16 cellular contexts compared by ENCODE assay signal in genomic region chr12:16467304-16467703, GRCh38.
DNase-seq lines count a peak whose midpoint lies in the region; ATAC-seq, FAIRE-seq and TF ChIP-seq lines count a peak whose summit lies in the region.
"Had no signal": no experiment of that assay in that cellular context is flagged by ENCODE, and none has a peak within 500 bp of the region (broad histone marks: within the 10 kb centered on the region; RNA-seq: fewer than 3 reads in every experiment).

No MANE protein-coding gene starts in this region.

- TF ChIP-seq CTCF in GM12878 (IDR thresholded peaks at IDR 0.05 in 2 of 3, conservative IDR thresholded peaks at IDR 0.05 in 1 of 3; ENCODE audit: control insufficient read depth in 2 of 3, extremely low read depth in 1 of 3, insufficient read depth in 1 of 3, low read depth in 3 of 3, low read length in 3 of 3) = no peak
- no peak for TF ChIP-seq CTCF in hepatocyte (IDR thresholded peaks at IDR 0.05; ENCODE audit: poor library complexity)

- in situ Hi-C loops in GM12878 (cut with MboI) = no loop called here

- intact Hi-C loops in GM12878 (cut with micrococcal nuclease; ENCODE audit: unreplicated experiment) = no loop called here

- no peak overlapping the region for H3K27ac ChIP-seq in GM12878 (ENCODE audit: control insufficient read depth, insufficient read depth)
- no peak overlapping the region for H3K27ac ChIP-seq in hepatocyte

- no peaks in the 10 kb centered on the region for H3K27me3 ChIP-seq in GM12878 (replicated peaks in 1 of 2; ENCODE audit: control insufficient read depth in 2 of 2, insufficient read depth in 2 of 2, low read length in 1 of 2)
- H3K27me3 ChIP-seq in hepatocyte = no peaks in the 10 kb centered on the region

- no peak overlapping the region for H3K9ac ChIP-seq in GM12878 (ENCODE audit: control insufficient read depth, insufficient read depth, low read length)

- H3K79me2 ChIP-seq in GM12878 (ENCODE audit: control insufficient read depth, insufficient read depth, low read length) (no peaks in the 10 kb centered on the region), hepatocyte (no peaks in the 10 kb centered on the region)

- FAIRE-seq in GM12878 (lab: Jason Lieb, UNC) = no peak
- FAIRE-seq: A204.1, GM18507, H1 had no signal

- H3K9me3 ChIP-seq in GM12878 (replicated peaks; ENCODE audit: control insufficient read depth, insufficient read depth, low read length) = no peaks in the 10 kb centered on the region
- H3K9me3 ChIP-seq in hepatocyte (ENCODE audit: low read depth) = no peaks in the 10 kb centered on the region
- H3K9me3 ChIP-seq: HAP-1 had no signal

- H3K36me3 ChIP-seq in GM12878 (ENCODE audit: control insufficient read depth in 2 of 2, insufficient read depth in 2 of 2, low read length in 1 of 2) (no peaks in the 10 kb centered on the region), hepatocyte (replicated peaks; ENCODE audit: insufficient read depth, low read depth) (no peaks in the 10 kb centered on the region)
- H3K36me3 ChIP-seq: HAP-1 had no signal

- DNase-seq in GM12878 (ENCODE audit: low read depth, low spot score) (no peak), hepatocyte (ENCODE audit: low spot score) (no peak), NAMALWA (ENCODE audit: low spot score) (no peak)
- DNase-seq: C1 segment of cervical spinal cord; CD4-positive, alpha-beta memory T cell; DMS79; GDM1; KG1 had no signal

- no peak for TF ChIP-seq POLR2A in GM12878 (IDR thresholded peaks at IDR 0.05; ENCODE audit: low read depth, low read length)

- no peak for TF ChIP-seq RAD21 in GM12878 (IDR thresholded peaks at IDR 0.05; ENCODE audit: insufficient read depth, low read depth, low read length)

- BruUV-seq in GM12878 (replicated peaks; lab: Mats Ljungman, UMichigan) = no TSS peak

- H2AFZ ChIP-seq in GM12878 (ENCODE audit: control insufficient read depth, low read depth, low read length) (no peak overlapping the region), hepatocyte (no peak overlapping the region)

- no peaks in the 10 kb centered on the region for H3K4me1 ChIP-seq in GM12878 (ENCODE audit: control insufficient read depth, insufficient read depth, low read length)
- H3K4me1 ChIP-seq in hepatocyte (ENCODE audit: insufficient read depth) = no peaks in the 10 kb centered on the region
- H3K4me1 ChIP-seq: HAP-1 had no signal

- H3K4me2 ChIP-seq in GM12878 (ENCODE audit: control insufficient read depth, insufficient read depth) (no peak overlapping the region), hepatocyte (no peak overlapping the region)

- H4K20me1 ChIP-seq in GM12878 (ENCODE audit: control insufficient read depth, insufficient read depth) (no peaks in the 10 kb centered on the region), hepatocyte (ENCODE audit: insufficient read depth, poor library complexity, severe bottlenecking) (no peaks in the 10 kb centered on the region)

- SMC1A ChIA-PET in GM12878 (lab: Charles Lee; ENCODE audit: uncharacterized antibody, unreplicated experiment) = interaction anchor here (0.7 to 2.3 kb wide), 9 partner anchors 24 to 367 kb away, joined by 3 to 6 read pairs (median 4); no protein-coding TSS in a partner anchor

- ATAC-seq in GM18520 (IDR thresholded peaks at IDR 0.05; ENCODE audit: unreplicated experiment) (peak; percentile 46), GM19463 (IDR thresholded peaks at IDR 0.05; ENCODE audit: unreplicated experiment) (peak; percentile 67), HG02884 (IDR thresholded peaks at IDR 0.05; ENCODE audit: unreplicated experiment) (peak; percentile 57), GM12878 (peak; percentile 67)
- ATAC-seq in activated CD4-positive, CD25-positive, alpha-beta regulatory T cell treated with anti-CD3 and anti-CD28 coated beads, Interleukin-2, amount 50 U/mL, for 24 hours = no peak

- CTCF ChIA-PET in GM12878 (lab: Yijun Ruan, JAX) = interaction anchor here (1.3 kb wide), 1 partner anchor 39 kb away, joined by 3 read pairs; no protein-coding TSS in a partner anchor

- POLR2A ChIA-PET in GM12878 (lab: Charles Lee) = interaction anchor here (1.9 kb wide), 1 partner anchor 54 kb away, joined by 4 read pairs; no protein-coding TSS in a partner anchor

- TF ChIP-seq EP300 in GM12878 (IDR thresholded peaks at IDR 0.05; ENCODE audit: borderline replicate concordance in 1 of 2, control insufficient read depth in 1 of 2, low read depth in 2 of 2, low read length in 2 of 2) = no peak

- RAD21 ChIA-PET in GM12878 (lab: Charles Lee; ENCODE audit: unreplicated experiment) = interaction anchor here (1.2 to 3.1 kb wide), 2 partner anchors 17 to 102 kb away, joined by 3 to 11 read pairs; no protein-coding TSS in a partner anchor

- H3K4me3 ChIP-seq in GM12878 (no peak overlapping the region), hepatocyte (no peak overlapping the region)
- H3K4me3 ChIP-seq: HAP-1 had no signal

- no peaks in the 10 kb centered on the region for H3K9me2 ChIP-seq in hepatocyte (replicated peaks; ENCODE audit: insufficient read depth)

TF ChIP-seq in GM12878, 131 proteins besides CTCF, POLR2A, EP300 and RAD21:
- peak; percentile 17; the same call in 1 of the 2 replicates for TF ChIP-seq JUNB (IDR thresholded peaks at IDR 0.05)
- no peak for TF ChIP-seq SIN3A (IDR thresholded peaks at IDR 0.05; ENCODE audit: low read depth, low read length)
- TF ChIP-seq, protein P1, sequence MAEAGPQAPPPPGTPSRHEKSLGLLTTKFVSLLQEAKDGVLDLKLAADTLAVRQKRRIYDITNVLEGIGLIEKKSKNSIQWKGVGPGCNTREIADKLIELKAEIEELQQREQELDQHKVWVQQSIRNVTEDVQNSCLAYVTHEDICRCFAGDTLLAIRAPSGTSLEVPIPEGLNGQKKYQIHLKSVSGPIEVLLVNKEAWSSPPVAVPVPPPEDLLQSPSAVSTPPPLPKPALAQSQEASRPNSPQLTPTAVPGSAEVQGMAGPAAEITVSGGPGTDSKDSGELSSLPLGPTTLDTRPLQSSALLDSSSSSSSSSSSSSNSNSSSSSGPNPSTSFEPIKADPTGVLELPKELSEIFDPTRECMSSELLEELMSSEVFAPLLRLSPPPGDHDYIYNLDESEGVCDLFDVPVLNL (IDR thresholded peaks at IDR 0.05; ENCODE audit: low read depth, low read length) = no peak

Comparison
In these comparisons a context has a peak if more than half of its experiments do, and no peak if none do; other contexts are left out.
1. ATAC-seq: peak in GM18520 (single experiment), GM19463 (single experiment), HG02884 (single experiment) and GM12878 (single experiment); none in activated CD4-positive, CD25-positive, alpha-beta regulatory T cell treated with anti-CD3 and anti-CD28 coated beads, Interleukin-2, amount 50 U/mL, for 24 hours (0 of 2).